15 cellular contexts compared by ENCODE assay signal in the genomic region with DNA sequence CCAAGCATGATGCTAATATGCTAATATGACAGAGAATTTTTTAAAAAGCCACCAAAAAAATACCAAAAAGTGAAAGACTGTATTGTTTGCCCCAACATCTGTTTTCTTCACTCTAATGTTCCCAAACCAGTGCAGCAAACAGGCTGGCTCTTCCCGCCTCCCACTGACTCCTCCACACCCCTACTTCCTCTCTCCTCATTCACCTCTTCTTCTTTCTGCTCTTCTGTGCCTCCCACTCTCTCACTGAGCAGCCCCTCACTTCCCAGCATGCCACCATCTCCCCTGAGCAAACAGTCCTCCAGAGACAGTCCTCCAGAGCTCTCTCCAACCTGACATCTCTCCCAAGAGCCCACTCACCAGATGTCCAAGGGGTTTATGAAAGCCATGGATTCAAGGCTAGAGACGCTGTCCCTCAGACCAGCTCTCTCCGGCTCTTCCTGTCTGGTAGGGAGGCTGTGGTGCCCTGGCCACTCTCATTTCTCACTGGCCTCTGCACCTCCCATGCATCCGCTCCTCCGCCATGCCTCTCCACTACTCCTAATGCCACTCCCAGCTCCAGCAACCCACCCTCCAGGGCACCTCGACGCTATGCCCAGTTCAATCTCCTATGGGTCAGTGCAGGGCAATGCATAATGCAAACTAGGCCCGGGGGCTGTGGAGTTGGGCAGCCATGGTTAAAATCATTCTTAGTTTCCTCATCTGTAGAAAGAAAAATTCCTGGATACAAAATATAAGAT. TPM values are rescaled to one million over a fixed set of nuclear protein-coding genes. Genes with fewer than 3 reads are reported as not detected.
DNase-seq lines count a peak whose midpoint lies in the region; ATAC-seq and TF ChIP-seq lines count a peak whose summit lies in the region.
"Had no signal": no experiment of that assay in that cellular context is flagged by ENCODE, and none has a peak within 500 bp of the region (broad histone marks: within the 10 kb centered on the region; RNA-seq: fewer than 3 reads in every experiment).

No MANE protein-coding gene starts in this region.

- CTCF ChIA-PET in WTC11 (lab: Charles Lee): interaction anchor here (0.6 kb wide), 2 partner anchors 14 to 70 kb away, joined by 3 read pairs; no protein-coding TSS in a partner anchor

- in situ Hi-C loops in transverse colon (cut with MboI; ENCODE audit: low pct_ligation_motif_present in 1 of 4, low pct_unique_long_range_greater_than_20kb in 1 of 4, low sequenced_read_pairs in 3 of 4): no loop called here

- no peak overlapping the region for H3K4me2 ChIP-seq in GM23338

- H3K79me2 ChIP-seq in GM23338 (replicated peaks; ENCODE audit: insufficient read depth): peaks cover 99% of the 10 kb centered on the region

- peak overlapping the region; percentile 13 to 76 (median 56) for H3K27ac ChIP-seq in transverse colon
- H3K27ac ChIP-seq in GM23338 (ENCODE audit: low read depth): no peak overlapping the region

- no peaks in the 10 kb centered on the region for H3K9me3 ChIP-seq in transverse colon

- no peak for TF ChIP-seq POLR2A in transverse colon (IDR thresholded peaks at IDR 0.05)

- peaks cover 10% of the 10 kb centered on the region for H3K36me3 Mint-ChIP-seq in activated naive CD4-positive, alpha-beta T cell treated with anti-CD3 and anti-CD28 coated beads, Interleukin-2, amount 50 U/mL, for 24 hours
- H3K36me3 Mint-ChIP-seq in WTC11 (peaks cover 10% of the 10 kb centered on the region), immature natural killer cell (no peaks in the 10 kb centered on the region), GM23338 (ENCODE audit: low read depth) (peaks cover 26% of the 10 kb centered on the region)

- H3K4me1 Mint-ChIP-seq in activated naive CD4-positive, alpha-beta T cell treated with anti-CD3 and anti-CD28 coated beads, Interleukin-2, amount 50 U/mL, for 24 hours: peaks cover 57% of the 10 kb centered on the region
- H3K4me1 Mint-ChIP-seq in WTC11 (peaks cover 55% of the 10 kb centered on the region), immature natural killer cell (peaks cover 37 to 85% of the 10 kb centered on the region in 2 donors), GM23338 (peaks cover 58% of the 10 kb centered on the region)

- no peaks in the 10 kb centered on the region for H3K9me2 ChIP-seq in GM23338 (ENCODE audit: insufficient read depth)

- H3F3A ChIP-seq in GM23338 (replicated peaks; ENCODE audit: low read depth): 0 out of 2 replicates have a peak, but pooled peaks cover 11% of the 10 kb centered on the region

- H3K4me3 Mint-ChIP-seq in activated naive CD4-positive, alpha-beta T cell treated with anti-CD3 and anti-CD28 coated beads, Interleukin-2, amount 50 U/mL, for 24 hours: peak overlapping the region; percentile 39
- H3K4me3 Mint-ChIP-seq in WTC11: no peak overlapping the region
- peak overlapping the region in 4 of 5 donors; percentile 36 to 54 (median 46) for H3K4me3 Mint-ChIP-seq in immature natural killer cell
- no peak overlapping the region; the same call in 2 of the 3 replicates for H3K4me3 Mint-ChIP-seq in GM23338

- no peak for TF ChIP-seq EP300 in transverse colon (IDR thresholded peaks at IDR 0.05; ENCODE audit: low read depth)

- peak overlapping the region; percentile 86 for H3K27ac Mint-ChIP-seq in activated naive CD4-positive, alpha-beta T cell treated with anti-CD3 and anti-CD28 coated beads, Interleukin-2, amount 50 U/mL, for 24 hours
- H3K27ac Mint-ChIP-seq in WTC11: peak overlapping the region; percentile 81
- H3K27ac Mint-ChIP-seq in immature natural killer cell: peak overlapping the region in 4 of 6 donors; percentile 54 to 79 (median 68)
- H3K27ac Mint-ChIP-seq in GM23338: no peak overlapping the region; the same call in 1 of the 2 replicates

- H3K4me3 ChIP-seq in transverse colon (no peak overlapping the region), GM23338 (no peak overlapping the region)

- H3K27me3 ChIP-seq in transverse colon: no peaks in the 10 kb centered on the region
- H3K27me3 ChIP-seq in GM23338 (ENCODE audit: insufficient read depth): no peaks in the 10 kb centered on the region

- ATAC-seq in WTC11 (no peak), GM23338 (no peak)

- H3K27me3 Mint-ChIP-seq in activated naive CD4-positive, alpha-beta T cell treated with anti-CD3 and anti-CD28 coated beads, Interleukin-2, amount 50 U/mL, for 24 hours: no peaks in the 10 kb centered on the region
- H3K27me3 Mint-ChIP-seq in WTC11 (ENCODE audit: low read depth) (no peaks in the 10 kb centered on the region), immature natural killer cell (ENCODE audit: low read depth in 3 of 3) (peaks cover 14 to 25% (median 19%) of the 10 kb centered on the region in 3 donors), GM23338 (ENCODE audit: insufficient read depth, low read depth, poor library complexity) (peaks cover 16% of the 10 kb centered on the region)

- DNase-seq in activated naive CD4-positive, alpha-beta T cell treated with anti-CD3 and anti-CD28 coated beads, Interleukin-2, amount 50 U/mL, for 16 hours: no peak
- DNase-seq in WTC11 (ENCODE audit: low spot score): no peak
- DNase-seq in immature natural killer cell: no peak
- no peak for DNase-seq in transverse colon
- DNase-seq in GF-D8 (lab: John Stamatoyannopoulos, UW): no peak
- no peak for DNase-seq in GM23338 (ENCODE audit: low spot score)
- DNase-seq in cerebellar nuclear complex (lab: John Stamatoyannopoulos, UW): no peak
- DNase-seq: activated CD4-positive, alpha-beta T cell treated with anti-CD3 and anti-CD28 coated beads, Interleukin-2, amount 50 U/mL, for 48 hours; activated gamma-delta T cell; DMS53; effector CD8-positive, alpha-beta T cell; NCI-H2227 treated with DMSO at 0.1 percent for 48 hours; SHP77; T1000 had no signal

- POLR2A ChIA-PET in WTC11 (lab: Charles Lee): no interaction called here

- H3K36me3 ChIP-seq in transverse colon (no peaks in the 10 kb centered on the region), GM23338 (ENCODE audit: insufficient read depth) (no peaks in the 10 kb centered on the region)

- no peak overlapping the region for H2AFZ ChIP-seq in GM23338

- H3K9me3 Mint-ChIP-seq in activated naive CD4-positive, alpha-beta T cell treated with anti-CD3 and anti-CD28 coated beads, Interleukin-2, amount 50 U/mL, for 24 hours: no peaks in the 10 kb centered on the region
- H3K9me3 Mint-ChIP-seq in WTC11 (peaks cover 4% of the 10 kb centered on the region), immature natural killer cell (peaks cover 0 to 4% (median 0%) of the 10 kb centered on the region in 6 donors), GM23338 (no peaks in the 10 kb centered on the region; the same call in 1 of the 3 replicates)

- intact Hi-C loops in transverse colon (cut with DNase I; ENCODE audit: low total_unique reads): no loop called here

- H3K4me1 ChIP-seq in transverse colon (peaks cover 35 to 88% (median 51%) of the 10 kb centered on the region in 4 donors), GM23338 (ENCODE audit: insufficient read depth) (peaks cover 54% of the 10 kb centered on the region)

- WGBS in transverse colon (ENCODE audit: low coverage in 1 of 2), 2 donors: 78 to 87% methylated on average over 4 to 8 of the region's 8 CpGs

- H4K20me1 ChIP-seq in GM23338 (replicated peaks; ENCODE audit: insufficient read depth): peaks cover 89% of the 10 kb centered on the region

- TF ChIP-seq CTCF in WTC11 (IDR thresholded peaks at IDR 0.05) (no peak), transverse colon (IDR thresholded peaks at IDR 0.05) (no peak), GM23338 (conservative IDR thresholded peaks at IDR 0.05; ENCODE audit: low read depth in 2 of 2) (no peak)

TF ChIP-seq in WTC11, 78 proteins besides CTCF, POLR2A, EP300 and RAD21 (continues in another document):
- TF ChIP-seq NFATC4 (CRISPR knock-in tag; IDR thresholded peaks at IDR 0.05): no peak

RNA-seq across cellular contexts. Expression of a gene that starts 52.9 kb away (rescaled TPM):
- total RNA-seq in WTC11 (2021): 142 to 184 TPM (median 146 TPM) in 3 replicates
- polyA plus RNA-seq in immature natural killer cell: 10 to 100 TPM in 1 of 3 donors, 1 to 10 TPM in 2; 3.7 to 14.3 (median 8.5) TPM
- 100 to 1,000 TPM; 109 to 281 (median 142) TPM for total RNA-seq in transverse colon
- 114 and 159 TPM in 2 replicates for total RNA-seq in GM23338 (2014; rRNA removed; shearing (Covaris generic))
- polyA plus RNA-seq in GM23338 (2016; fragmentation: Nextera tagmentation; extraction: Ambion mirVana): 130 and 140 TPM in 2 replicates

Comparison
In these comparisons a context has a peak if more than half of its experiments do, and no peak if none do; other contexts are left out.
1. H3K4me3 Mint-ChIP-seq: peak in activated naive CD4-positive, alpha-beta T cell treated with anti-CD3 and anti-CD28 coated beads, Interleukin-2, amount 50 U/mL, for 24 hours (single experiment) and immature natural killer cell (4 of 5); none in WTC11 (single experiment) and GM23338 (single experiment).